In the genomic region with DNA sequence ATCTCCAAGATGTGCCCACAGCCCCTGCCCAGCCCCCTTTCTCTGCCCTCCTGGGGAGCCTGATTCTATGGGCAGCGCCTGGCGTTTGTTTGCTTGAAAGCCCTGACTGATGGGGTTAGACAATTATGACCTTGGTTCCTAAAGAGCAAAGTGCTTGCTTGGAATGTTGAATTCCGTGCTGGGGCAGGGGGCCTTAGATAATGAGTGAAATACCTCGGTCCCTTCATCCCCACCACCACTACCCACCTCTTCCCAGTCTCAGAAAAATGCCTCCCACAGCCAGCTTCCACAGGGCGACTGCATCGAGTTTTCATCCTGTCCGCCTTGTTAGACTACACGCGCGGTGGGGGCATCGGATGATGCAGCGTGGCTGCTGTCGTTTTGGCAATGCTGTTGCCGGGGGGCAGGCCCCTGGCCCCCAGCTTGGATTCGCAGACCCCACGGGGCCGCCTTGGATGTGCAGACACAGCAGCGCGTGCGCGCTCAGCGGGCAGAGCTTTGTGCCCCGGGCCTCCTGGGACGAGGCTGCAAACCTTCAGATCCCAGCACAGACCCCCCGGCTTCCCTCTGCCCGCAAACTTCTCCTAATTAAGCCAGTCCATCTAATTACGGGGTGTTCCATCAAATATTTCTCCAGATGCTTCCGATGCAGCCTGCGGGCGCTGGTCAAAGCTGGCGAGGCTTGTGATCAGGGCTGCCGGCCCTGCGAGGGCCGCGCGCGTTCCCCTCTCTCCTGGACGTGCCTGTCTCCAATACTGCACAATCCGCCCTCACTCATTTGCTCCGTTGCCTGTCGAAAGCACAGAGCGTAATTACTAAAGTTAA, we compare ENCODE assay signal across 1 cellular context.
TF ChIP-seq lines count a peak whose summit lies in the region.

No MANE protein-coding gene starts in this region.

TF ChIP-seq in H1, 55 proteins besides CTCF, POLR2A, EP300 and RAD21:
- TF ChIP-seq TEAD4 (IDR thresholded peaks at IDR 0.05; ENCODE audit: low read depth, low read length), result 0 out of 2 replicates have a peak, but pooled peaks have one; percentile 13
- TF ChIP-seq MAFK (IDR thresholded peaks at IDR 0.05; ENCODE audit: low read depth, low read length), result no peak
